Comparison of ENCODE assay signal across 26 cellular contexts in genomic region chr5:73774924-73775323, GRCh38.
"Had no signal": no experiment of that assay in that cellular context is flagged by ENCODE, and none has a peak within 500 bp of the region (broad histone marks: within the 10 kb centered on the region; RNA-seq: fewer than 3 reads in every experiment).

No MANE protein-coding gene starts in this region.

- H3K4me2 ChIP-seq: smooth muscle cell had no signal

- FAIRE-seq: pancreas had no signal

- H3K9me3 ChIP-seq: lower lobe of right lung, pancreas, psoas muscle, right atrium auricular region, right lobe of liver, tibial nerve, uterus had no signal

- H3K4me3 ChIP-seq: lower lobe of right lung, pancreas, psoas muscle, right atrium auricular region, right lobe of liver, smooth muscle cell, tibial nerve, uterus had no signal

- H3K27ac ChIP-seq: lower lobe of right lung, pancreas, psoas muscle, right atrium auricular region, right lobe of liver, tibial nerve, uterus had no signal

- H3K4me1 ChIP-seq: pancreas, psoas muscle, right atrium auricular region, uterus had no signal

- ATAC-seq: left cardiac atrium; left lobe of liver; left ventricle myocardium superior; lower lobe of right lung; naive thymus-derived CD8-positive, alpha-beta T cell; pancreas; psoas muscle; stimulated activated memory B cell treated with anti-CD40 and anti-IgM and Interleukin-4, amounts not matched to agents 10 μg/mL and 1 μg/mL and 100 μg/mL, for 72 hours; stimulated activated naive CD8-positive, alpha-beta T cell treated with anti-CD3 and anti-CD28 coated beads, Interleukin-15, amount 100 ng/mL, for 72 hours had no signal

- DNase-seq: hippocampal formation; kidney glomerular epithelial cell; left cardiac atrium; left ventricle myocardium superior; lower lobe of right lung; mammary epithelial cell; mesenchymal stem cell; naive thymus-derived CD8-positive, alpha-beta T cell; nucleus accumbens; pancreas; posterior cingulate gyrus; psoas muscle; right lobe of liver; stimulated activated CD4-positive, alpha-beta T cell treated with anti-CD3 and anti-CD28 coated beads, Interleukin-1b, Interleukin-23, amount 100 ng/mL, for 48 hours; stimulated activated CD4-positive, alpha-beta T cell treated with anti-CD3 and anti-CD28 coated beads, Interleukin-2, amount 100 ng/mL, for 48 hours; stimulated activated CD4-positive, alpha-beta T cell treated with anti-CD3 and anti-CD28 coated beads, Interleukin-4, amount 100 ng/mL, for 4 hours; stimulated activated CD8-positive, alpha-beta memory T cell treated with anti-CD3 and anti-CD28 coated beads, Interleukin-4, amount 100 ng/mL, for 48 hours; stimulated activated naive CD4-positive, alpha-beta T cell treated with Interleukin-2 at 50 U/mL for 16 hours; stimulated activated naive CD8-positive, alpha-beta T cell treated with anti-CD3 and anti-CD28 coated beads, Interleukin-15, amount 100 ng/mL, for 72 hours; substantia nigra; uterus had no signal

- H3K36me3 ChIP-seq: lower lobe of right lung, right atrium auricular region, uterus had no signal

- H3K27me3 ChIP-seq: pancreas, right atrium auricular region, right lobe of liver, tibial nerve, uterus had no signal
